ENCODE assay signal across 8 cellular contexts in genomic region chr9:4679268-4680177, GRCh38. TPM values are rescaled to one million over a fixed set of nuclear protein-coding genes. Genes with fewer than 3 reads are reported as not detected.
DNase-seq lines count a peak whose midpoint lies in the region; ATAC-seq and TF ChIP-seq lines count a peak whose summit lies in the region.

Gene CDC37L1 (plus strand): TSS chr9:4679569. CDS start chr9:4679768, 199 bp downstream.

- H3K4me2 ChIP-seq in SU-DHL-6 (ENCODE audit: low read depth, low read length, poor library complexity, severe bottlenecking) = peak within 1 kb of the TSS; percentile 78
- peak within 1 kb of the TSS; percentile 87 for H3K4me2 ChIP-seq in trophoblast cell (ENCODE audit: low read length)

- no peaks in the 10 kb centered on the region for H3K36me3 Mint-ChIP-seq in type B pancreatic cell

- peak within 1 kb of the TSS; percentile 77 for H3K18ac ChIP-seq in trophoblast cell (ENCODE audit: low read length)

- no peaks in the 10 kb centered on the region for H3K9me3 Mint-ChIP-seq in type B pancreatic cell

- H4K8ac ChIP-seq in trophoblast cell (ENCODE audit: low read depth, low read length) = peak within 1 kb of the TSS; percentile 96

- H3K4ac ChIP-seq in trophoblast cell (ENCODE audit: low read depth, low read length) = peak within 1 kb of the TSS; percentile 60

- peak; percentile 93 for ATAC-seq in HG02678 (IDR thresholded peaks at IDR 0.05; ENCODE audit: unreplicated experiment)

- peak within 1 kb of the TSS; percentile 85 for H2BK120ac ChIP-seq in trophoblast cell (ENCODE audit: insufficient read depth, low read length, poor library complexity)

- no peak within 1 kb of the TSS for H3K23ac ChIP-seq in trophoblast cell (ENCODE audit: low read length)

- WGBS in trophoblast cell (ENCODE audit: extremely low coverage, insufficient coverage, insufficient read length) = no CpG with 5 or more reads among the region's 66 CpGs

- H3K9me3 ChIP-seq in SU-DHL-6 (ENCODE audit: insufficient read depth, low read length) (no peaks in the 10 kb centered on the region), adipocyte (ENCODE audit: control insufficient read depth, low read length) (no peaks in the 10 kb centered on the region), trophoblast cell (ENCODE audit: insufficient read depth, low read depth, low read length) (no peaks in the 10 kb centered on the region)

- H4K91ac ChIP-seq in trophoblast cell (ENCODE audit: low read depth, low read length) = peak within 1 kb of the TSS; percentile 81

- peaks cover 36% of the 10 kb centered on the region for H3K79me2 ChIP-seq in SU-DHL-6 (ENCODE audit: insufficient read depth, low read length)
- H3K79me2 ChIP-seq in trophoblast cell (ENCODE audit: control insufficient read depth, insufficient read depth, low read length, poor library complexity) = peaks cover 7% of the 10 kb centered on the region

- TF ChIP-seq CTCF in GM12872 (IDR thresholded peaks at IDR 0.05; ENCODE audit: insufficient read depth, low read depth, low read length) = peak; percentile 66
- TF ChIP-seq CTCF in SU-DHL-6 (IDR thresholded peaks at IDR 0.05; ENCODE audit: insufficient read depth, low read length, poor library complexity, severe bottlenecking) = peak; percentile 12
- TF ChIP-seq CTCF in type B pancreatic cell (conservative IDR thresholded peaks at IDR 0.05) = peak; percentile 81

- H3K4me3 ChIP-seq in SU-DHL-6 (ENCODE audit: insufficient read depth, low read length, poor library complexity, severe bottlenecking) = peak within 1 kb of the TSS; percentile 76
- H3K4me3 ChIP-seq in adipocyte (ENCODE audit: low read length) = peak within 1 kb of the TSS; percentile 94
- H3K4me3 ChIP-seq in trophoblast cell (ENCODE audit: low read depth, low read length) = peak within 1 kb of the TSS; percentile 87

- H2BK5ac ChIP-seq in trophoblast cell (ENCODE audit: low read depth, low read length, poor library complexity) = peak within 1 kb of the TSS; percentile 83

- H3K4me3 Mint-ChIP-seq in type B pancreatic cell = no peak within 1 kb of the TSS

- H3K36me3 ChIP-seq in SU-DHL-6 (ENCODE audit: low read length) (no peaks in the 10 kb centered on the region), adipocyte (ENCODE audit: control insufficient read depth, insufficient read depth, low read length, severe bottlenecking) (peaks cover under 1% of the 10 kb centered on the region), trophoblast cell (ENCODE audit: control insufficient read depth in 1 of 2, insufficient read depth in 2 of 2, low read length in 2 of 2) (no peaks in the 10 kb centered on the region)

- H2BK12ac ChIP-seq in trophoblast cell (ENCODE audit: low read length) = no peak within 1 kb of the TSS

- H4K12ac ChIP-seq in trophoblast cell (ENCODE audit: low read depth, low read length) = peak within 1 kb of the TSS; percentile 92

- H3K9me2 ChIP-seq in SU-DHL-6 (replicated peaks; ENCODE audit: insufficient read depth, low read length) = no peaks in the 10 kb centered on the region

- peaks cover 4% of the 10 kb centered on the region for H3F3A ChIP-seq in SU-DHL-6 (ENCODE audit: insufficient read depth)

- peak within 1 kb of the TSS; percentile 77 for H3K9ac ChIP-seq in SU-DHL-6 (ENCODE audit: low read length)
- H3K9ac ChIP-seq in adipocyte (ENCODE audit: low read length) = peak within 1 kb of the TSS; percentile 97
- peak within 1 kb of the TSS; percentile 87 for H3K9ac ChIP-seq in trophoblast cell (ENCODE audit: low read length)

- H2AFZ ChIP-seq in SU-DHL-6 (ENCODE audit: low read depth, low read length, severe bottlenecking) (peak within 1 kb of the TSS; percentile 91), trophoblast cell (ENCODE audit: insufficient read depth, low read length, poor library complexity) (peak within 1 kb of the TSS; percentile 78)

- no peaks in the 10 kb centered on the region for H3K27me3 Mint-ChIP-seq in type B pancreatic cell

- no peaks in the 10 kb centered on the region for H3K27me3 ChIP-seq in SU-DHL-6 (ENCODE audit: low read length)
- H3K27me3 ChIP-seq in adipocyte (replicated peaks; ENCODE audit: control insufficient read depth, insufficient read depth, low read length) = no peaks in the 10 kb centered on the region
- no peaks in the 10 kb centered on the region for H3K27me3 ChIP-seq in trophoblast cell (ENCODE audit: insufficient read depth, low read length)

- peak within 1 kb of the TSS; percentile 91 for H3K14ac ChIP-seq in trophoblast cell (ENCODE audit: low read length)

- peak within 1 kb of the TSS; percentile 34 for H2AK5ac ChIP-seq in trophoblast cell (ENCODE audit: low read length)

- peaks cover 6% of the 10 kb centered on the region for H3K4me1 Mint-ChIP-seq in type B pancreatic cell (ENCODE audit: unreplicated experiment)

- peaks cover 12% of the 10 kb centered on the region for H3K79me1 ChIP-seq in trophoblast cell (ENCODE audit: low read length)

- H3K27ac ChIP-seq in SU-DHL-6 (ENCODE audit: low read depth, low read length) (peak within 1 kb of the TSS; percentile 76), trophoblast cell (ENCODE audit: low read depth, low read length) (peak within 1 kb of the TSS; percentile 93)

- intact Hi-C loops in cardiac septum (cut with DNase I) = loop anchor here (2.0 to 5.0 kb wide), 2 partner anchors 17 to 63 kb away; partner anchors contain the start of genes AK3 and PLPP6

- no peaks in the 10 kb centered on the region for H4K20me1 ChIP-seq in SU-DHL-6 (ENCODE audit: low read depth, low read length)

- H3K4me1 ChIP-seq in adipocyte (ENCODE audit: control insufficient read depth, insufficient read depth, low read length) (peaks cover 38% of the 10 kb centered on the region), trophoblast cell (ENCODE audit: control insufficient read depth in 1 of 2, insufficient read depth in 2 of 2, low read length in 2 of 2) (no peaks in the 10 kb centered on the region)

- H3K27ac Mint-ChIP-seq in type B pancreatic cell = no peak within 1 kb of the TSS

- DNase-seq in NCI-H128 (lab: John Stamatoyannopoulos, UW; ENCODE audit: unreplicated experiment) = peak; percentile 89
- DNase-seq in adipocyte (ENCODE audit: low read depth) = peak; percentile 99
- peak; percentile 99 for DNase-seq in cardiac septum (ENCODE audit: low spot score)
- peak; percentile 95 to 98 for DNase-seq in trophoblast cell
- peak; percentile 99 for DNase-seq in type B pancreatic cell (ENCODE audit: extremely low spot score, unreplicated experiment)

RNA-seq across cellular contexts. Expression of gene CDC37L1, which starts in this region (rescaled TPM):
- total RNA-seq in cardiac septum (43.0 TPM), type B pancreatic cell (ENCODE audit: low replicate concordance) (13.2 and 13.4 TPM in 2 replicates)
- 7.7 and 8.3 TPM in 2 replicates for polyA plus RNA-seq in trophoblast cell (2013)

Comparison
In these comparisons a context has a peak if more than half of its experiments do, and no peak if none do; other contexts are left out.
1. Peak in every context shown above with its lines: DNase-seq, ATAC-seq, H3K4me3 ChIP-seq and H3K27ac ChIP-seq.
2. CTCF ChIP-seq: peak in every context shown above with its lines; median percentile 81 in type B pancreatic cell; 66 in GM12872; 12 in SU-DHL-6.